ENCODE assay signal across 11 cellular contexts in genomic region chr13:51518847-51519246, GRCh38.
DNase-seq lines count a peak whose midpoint lies in the region; ATAC-seq, FAIRE-seq and TF ChIP-seq lines count a peak whose summit lies in the region.
"Had no signal": no experiment of that assay in that cellular context is flagged by ENCODE, and none has a peak within 500 bp of the region (broad histone marks: within the 10 kb centered on the region; RNA-seq: fewer than 3 reads in every experiment).

No MANE protein-coding gene starts in this region.

- peaks cover 24% of the 10 kb centered on the region for H3K4me1 Mint-ChIP-seq in activated CD8-positive, alpha-beta memory T cell treated with anti-CD3 and anti-CD28 coated beads, Interleukin-2, amount 10 ng/mL, durations not matched to agents 7 days and 5 days
- no peaks in the 10 kb centered on the region for H3K4me1 Mint-ChIP-seq in WTC11

- SMC1A ChIA-PET in GM12878 (lab: Charles Lee; ENCODE audit: uncharacterized antibody, unreplicated experiment), result no interaction called here

- H3K27me3 ChIP-seq in GM12878 (replicated peaks in 1 of 2; ENCODE audit: control insufficient read depth in 2 of 2, insufficient read depth in 2 of 2, low read length in 1 of 2), result no peaks in the 10 kb centered on the region
- H3K27me3 ChIP-seq: SJSA1 had no signal

- no peak for FAIRE-seq in GM12878 (lab: Jason Lieb, UNC)

- H3K36me3 ChIP-seq in GM12878 (ENCODE audit: control insufficient read depth in 2 of 2, insufficient read depth in 2 of 2, low read length in 1 of 2), result no peaks in the 10 kb centered on the region
- H3K36me3 ChIP-seq: SJSA1 had no signal

- 73% methylated on average over 5 of the region's 5 CpGs for WGBS in GM12878 (ENCODE audit: insufficient coverage, insufficient replicate concordance, low lambda C conversion rate, missing lambda C conversion rate)

- TF ChIP-seq CTCF in GM12878 (IDR thresholded peaks at IDR 0.05 in 2 of 3, conservative IDR thresholded peaks at IDR 0.05 in 1 of 3; ENCODE audit: control insufficient read depth in 2 of 3, extremely low read depth in 1 of 3, insufficient read depth in 1 of 3, low read depth in 3 of 3, low read length in 3 of 3) (no peak), WTC11 (IDR thresholded peaks at IDR 0.05) (no peak)

- TF ChIP-seq POLR2A in GM12878 (IDR thresholded peaks at IDR 0.05; ENCODE audit: low read depth, low read length), result no peak

- TF ChIP-seq RAD21 in GM12878 (IDR thresholded peaks at IDR 0.05; ENCODE audit: insufficient read depth, low read depth, low read length), result no peak

- BruUV-seq in GM12878 (replicated peaks; lab: Mats Ljungman, UMichigan), result no TSS peak

- H3K9me3 ChIP-seq in GM12878 (replicated peaks; ENCODE audit: control insufficient read depth, insufficient read depth, low read length), result no peaks in the 10 kb centered on the region
- H3K9me3 ChIP-seq: SJSA1 had no signal

- intact Hi-C loops in GM12878 (cut with micrococcal nuclease; ENCODE audit: unreplicated experiment), result no loop called here

- CTCF ChIA-PET in activated CD8-positive, alpha-beta memory T cell treated with anti-CD3 and anti-CD28 coated beads, Interleukin-2, amount 10 ng/mL, durations not matched to agents 7 days and 5 days (lab: Charles Lee), result no interaction called here
- CTCF ChIA-PET in GM12878 (lab: Yijun Ruan, JAX), result no interaction called here
- CTCF ChIA-PET in WTC11 (lab: Charles Lee), result no interaction called here

- 0 out of 2 replicates have a peak, but pooled peaks cover 3% of the 10 kb centered on the region for H3K4me1 ChIP-seq in GM12878 (ENCODE audit: control insufficient read depth, insufficient read depth, low read length)

- H4K20me1 ChIP-seq in GM12878 (ENCODE audit: control insufficient read depth, insufficient read depth), result no peaks in the 10 kb centered on the region

- no peak overlapping the region for H3K27ac ChIP-seq in GM12878 (ENCODE audit: control insufficient read depth, insufficient read depth)
- H3K27ac ChIP-seq: SJSA1 had no signal

- no peaks in the 10 kb centered on the region for H3K79me2 ChIP-seq in GM12878 (ENCODE audit: control insufficient read depth, insufficient read depth, low read length)

- H2AFZ ChIP-seq in GM12878 (ENCODE audit: control insufficient read depth, low read depth, low read length), result no peak overlapping the region

- H3K4me2 ChIP-seq in GM12878 (ENCODE audit: control insufficient read depth, insufficient read depth), result no peak overlapping the region

- no peak overlapping the region for H3K9ac ChIP-seq in GM12878 (ENCODE audit: control insufficient read depth, insufficient read depth, low read length)

- H3K4me3 ChIP-seq in GM12878, result no peak overlapping the region
- H3K4me3 ChIP-seq: SJSA1 had no signal

- H3K4me3 Mint-ChIP-seq in activated CD8-positive, alpha-beta memory T cell treated with anti-CD3 and anti-CD28 coated beads, Interleukin-2, amount 10 ng/mL, durations not matched to agents 7 days and 5 days, result no peak overlapping the region
- H3K4me3 Mint-ChIP-seq in WTC11, result no peak overlapping the region

- RAD21 ChIA-PET in GM12878 (lab: Charles Lee; ENCODE audit: unreplicated experiment), result no interaction called here

- H3K9me3 Mint-ChIP-seq in activated CD8-positive, alpha-beta memory T cell treated with anti-CD3 and anti-CD28 coated beads, Interleukin-2, amount 10 ng/mL, durations not matched to agents 7 days and 5 days (ENCODE audit: low read depth), result peaks cover 2% of the 10 kb centered on the region
- H3K9me3 Mint-ChIP-seq in WTC11, result peaks cover 27% of the 10 kb centered on the region

- no peak overlapping the region for H3K27ac Mint-ChIP-seq in activated CD8-positive, alpha-beta memory T cell treated with anti-CD3 and anti-CD28 coated beads, Interleukin-2, amount 10 ng/mL, durations not matched to agents 7 days and 5 days
- H3K27ac Mint-ChIP-seq in WTC11, result no peak overlapping the region

- in situ Hi-C loops in GM12878 (cut with MboI), result no loop called here

- peak; percentile 9 for ATAC-seq in activated CD8-positive, alpha-beta memory T cell treated with anti-CD3 and anti-CD28 coated beads, Interleukin-2, amount 10 ng/mL, durations not matched to agents 7 days and 5 days
- ATAC-seq in GM12878, result peak; percentile 23; the same call in 1 of the 3 replicates
- no peak for ATAC-seq in WTC11
- ATAC-seq in HG03442 (IDR thresholded peaks at IDR 0.05; ENCODE audit: unreplicated experiment), result no peak

- no peak for DNase-seq in activated CD8-positive, alpha-beta memory T cell treated with anti-CD3 and anti-CD28 coated beads, Interleukin-2, amount 10 ng/mL, durations not matched to agents 7 days and 5 days
- DNase-seq in activated CD8-positive, alpha-beta memory T cell treated with anti-CD3 and anti-CD28 coated beads, Interleukin-2, amount 50 U/mL, for 4 hours, result no peak
- DNase-seq in M059J (ENCODE audit: low read depth), result peak; percentile 54
- no peak for DNase-seq in GM12878 (ENCODE audit: low read depth, low spot score)
- DNase-seq in renal cortical epithelial cell (ENCODE audit: low read depth), result peak; percentile 82
- DNase-seq in WTC11 (ENCODE audit: low spot score), result no peak
- no peak for DNase-seq in superior temporal gyrus (ENCODE audit: extremely low spot score)
- DNase-seq: midbrain, NCI-H2227 treated with DMSO at 0.1 percent for 48 hours had no signal

- no peak for TF ChIP-seq EP300 in GM12878 (IDR thresholded peaks at IDR 0.05; ENCODE audit: borderline replicate concordance in 1 of 2, control insufficient read depth in 1 of 2, low read depth in 2 of 2, low read length in 2 of 2)

- peaks cover 5% of the 10 kb centered on the region for H3K27me3 Mint-ChIP-seq in activated CD8-positive, alpha-beta memory T cell treated with anti-CD3 and anti-CD28 coated beads, Interleukin-2, amount 10 ng/mL, durations not matched to agents 7 days and 5 days
- H3K27me3 Mint-ChIP-seq in WTC11 (ENCODE audit: low read depth), result peaks cover 9% of the 10 kb centered on the region; the same call in 1 of the 2 replicates

- no peaks in the 10 kb centered on the region for H3K36me3 Mint-ChIP-seq in activated CD8-positive, alpha-beta memory T cell treated with anti-CD3 and anti-CD28 coated beads, Interleukin-2, amount 10 ng/mL, durations not matched to agents 7 days and 5 days
- peaks cover 9% of the 10 kb centered on the region for H3K36me3 Mint-ChIP-seq in WTC11

- POLR2A ChIA-PET in GM12878 (lab: Charles Lee), result no interaction called here
- POLR2A ChIA-PET in WTC11 (lab: Charles Lee), result no interaction called here

TF ChIP-seq in GM12878, 131 proteins besides CTCF, POLR2A, EP300 and RAD21 (continues in another document):
- TF ChIP-seq LARP7 (IDR thresholded peaks at IDR 0.05) (no peak), KAT2A (conservative IDR thresholded peaks at IDR 0.05; ENCODE audit: control insufficient read depth, low read depth, low read length) (no peak), PML (IDR thresholded peaks at IDR 0.05; ENCODE audit: low read length) (no peak), FOXK2 (IDR thresholded peaks at IDR 0.05) (no peak), USF1 (IDR thresholded peaks at IDR 0.05; ENCODE audit: borderline replicate concordance, extremely low read length, insufficient read depth, low read depth, low read length) (no peak), EED (IDR thresholded peaks at IDR 0.05; ENCODE audit: low read depth) (no peak), ZNF622 (IDR thresholded peaks at IDR 0.05) (no peak), STAT3 (IDR thresholded peaks at IDR 0.05; ENCODE audit: low read depth, low read length) (no peak), CHD1 (IDR thresholded peaks at IDR 0.05; ENCODE audit: low read depth, low read length) (no peak)

TF ChIP-seq in WTC11, 78 proteins besides CTCF, POLR2A, EP300 and RAD21:
- TF ChIP-seq ZNF263 (CRISPR knock-in tag; IDR thresholded peaks at IDR 0.05; ENCODE audit: low read depth) (no peak), ZMAT4 (CRISPR knock-in tag; IDR thresholded peaks at IDR 0.05) (no peak), ZSCAN18 (CRISPR knock-in tag; IDR thresholded peaks at IDR 0.05) (no peak), AR (CRISPR knock-in tag; IDR thresholded peaks at IDR 0.05) (no peak), RORB (CRISPR knock-in tag; IDR thresholded peaks at IDR 0.05) (no peak)

Comparison
In these comparisons a context has a peak if more than half of its experiments do, and no peak if none do; other contexts are left out.
1. ATAC-seq: peak in activated CD8-positive, alpha-beta memory T cell treated with anti-CD3 and anti-CD28 coated beads, Interleukin-2, amount 10 ng/mL, durations not matched to agents 7 days and 5 days (single experiment) and GM12878 (single experiment); none in WTC11 (single experiment) and HG03442 (single experiment).
2. DNase-seq: peak in M059J (single experiment) and renal cortical epithelial cell (single experiment); none in activated CD8-positive, alpha-beta memory T cell treated with anti-CD3 and anti-CD28 coated beads, Interleukin-2, amount 10 ng/mL, durations not matched to agents 7 days and 5 days (single experiment), activated CD8-positive, alpha-beta memory T cell treated with anti-CD3 and anti-CD28 coated beads, Interleukin-2, amount 50 U/mL, for 4 hours (single experiment), GM12878 (single experiment), WTC11 (single experiment) and superior temporal gyrus (single experiment).